Comparison of ENCODE assay signal across 9 cellular contexts in genomic region chr3:52831500-52832301, GRCh38. TPM values are rescaled to one million over a fixed set of nuclear protein-coding genes. Genes with fewer than 3 reads are reported as not detected.
DNase-seq lines count a peak whose midpoint lies in the region; TF ChIP-seq lines count a peak whose summit lies in the region.
"Had no signal": no experiment of that assay in that cellular context is flagged by ENCODE, and none has a peak within 500 bp of the region (broad histone marks: within the 10 kb centered on the region; RNA-seq: fewer than 3 reads in every experiment).

No MANE protein-coding gene starts in this region.

- peaks cover 0 to 91% (median 65%) of the 10 kb centered on the region in 4 donors for H3K4me1 ChIP-seq in tibial artery

- H3K9me3 ChIP-seq in tibial artery, result no peaks in the 10 kb centered on the region

- CTCF ChIA-PET in activated CD4-positive, alpha-beta T cell treated with anti-CD3 and anti-CD28 coated beads, Interleukin-2, amount 10 ng/mL, durations not matched to agents 7 days and 5 days (lab: Charles Lee), result interaction anchor here (0.5 kb wide), 1 partner anchor 61 kb away, joined by 4 read pairs; no protein-coding TSS in a partner anchor

- peaks cover 28% of the 10 kb centered on the region for H3K4me1 Mint-ChIP-seq in glutamatergic neuron (ENCODE audit: low read depth, unreplicated experiment)
- peaks cover 11% of the 10 kb centered on the region for H3K4me1 Mint-ChIP-seq in activated CD4-positive, alpha-beta T cell treated with anti-CD3 and anti-CD28 coated beads, Interleukin-2, amount 10 ng/mL, durations not matched to agents 7 days and 5 days

- intact Hi-C loops in tibial artery (cut with DNase I; ENCODE audit: low total_unique reads), result loop anchor here (2.0 kb wide), 1 partner anchor 61 kb away; no protein-coding TSS in a partner anchor

- no peaks in the 10 kb centered on the region for H3K27me3 ChIP-seq in tibial artery

- TF ChIP-seq CTCF in glutamatergic neuron (IDR thresholded peaks at IDR 0.05; ENCODE audit: partially characterized antibody, unreplicated experiment), result no peak
- no peak for TF ChIP-seq CTCF in tibial artery (IDR thresholded peaks at IDR 0.05)

- peak; percentile 14 for DNase-seq in DMS79 treated with DMSO at 0.1 percent for 48 hours (lab: John Stamatoyannopoulos, UW)
- no peak for DNase-seq in DMS79 (lab: John Stamatoyannopoulos, UW)
- peak; percentile 89 for DNase-seq in T1000 (lab: John Stamatoyannopoulos, UW)
- peak; percentile 65 for DNase-seq in glutamatergic neuron
- DNase-seq in tibial artery, result peak; percentile 85 to 96
- DNase-seq in stimulated activated CD4-positive, alpha-beta T cell treated with anti-CD3 and anti-CD28 coated beads, Interleukin-15, amount 100 ng/mL, for 24 hours, result no peak
- DNase-seq in activated CD4-positive, alpha-beta T cell treated with anti-CD3 and anti-CD28 coated beads, Interleukin-2, amount 10 ng/mL, durations not matched to agents 7 days and 5 days, result no peak
- no peak for DNase-seq in NCI-H146 treated with DMSO at 0.1 percent for 48 hours (lab: John Stamatoyannopoulos, UW; ENCODE audit: unreplicated experiment)

- no peak overlapping the region for H3K4me3 Mint-ChIP-seq in glutamatergic neuron (ENCODE audit: unreplicated experiment)
- H3K4me3 Mint-ChIP-seq in activated CD4-positive, alpha-beta T cell treated with anti-CD3 and anti-CD28 coated beads, Interleukin-2, amount 10 ng/mL, durations not matched to agents 7 days and 5 days, result no peak overlapping the region

- peaks cover 8 to 34% (median 12%) of the 10 kb centered on the region in 3 donors for H3K36me3 ChIP-seq in tibial artery

- peak overlapping the region; percentile 58 for H3K4me3 ChIP-seq in tibial artery

- no peak overlapping the region for H3K27ac Mint-ChIP-seq in glutamatergic neuron (ENCODE audit: unreplicated experiment)
- H3K27ac Mint-ChIP-seq in activated CD4-positive, alpha-beta T cell treated with anti-CD3 and anti-CD28 coated beads, Interleukin-2, amount 10 ng/mL, durations not matched to agents 7 days and 5 days, result no peak overlapping the region

- POLR2A ChIA-PET in activated CD4-positive, alpha-beta T cell treated with anti-CD3 and anti-CD28 coated beads, Interleukin-2, amount 10 ng/mL, durations not matched to agents 7 days and 5 days (lab: Charles Lee), result no interaction called here

- peak overlapping the region; percentile 90 to 92 for H3K27ac ChIP-seq in tibial artery
- H3K27ac ChIP-seq: 22Rv1 had no signal

- H3K36me3 Mint-ChIP-seq in glutamatergic neuron (ENCODE audit: unreplicated experiment), result no peaks in the 10 kb centered on the region
- peaks cover 5% of the 10 kb centered on the region for H3K36me3 Mint-ChIP-seq in activated CD4-positive, alpha-beta T cell treated with anti-CD3 and anti-CD28 coated beads, Interleukin-2, amount 10 ng/mL, durations not matched to agents 7 days and 5 days (ENCODE audit: low read depth)

- peaks cover 10% of the 10 kb centered on the region for H3K9me3 Mint-ChIP-seq in glutamatergic neuron (ENCODE audit: unreplicated experiment)
- no peaks in the 10 kb centered on the region for H3K9me3 Mint-ChIP-seq in activated CD4-positive, alpha-beta T cell treated with anti-CD3 and anti-CD28 coated beads, Interleukin-2, amount 10 ng/mL, durations not matched to agents 7 days and 5 days

- peaks cover 10% of the 10 kb centered on the region for H3K27me3 Mint-ChIP-seq in glutamatergic neuron (ENCODE audit: unreplicated experiment)
- no peaks in the 10 kb centered on the region for H3K27me3 Mint-ChIP-seq in activated CD4-positive, alpha-beta T cell treated with anti-CD3 and anti-CD28 coated beads, Interleukin-2, amount 10 ng/mL, durations not matched to agents 7 days and 5 days

RNA-seq across cellular contexts. Expression of gene ITIH4, which starts 1.2 kb away (rescaled TPM):
- 8.0 TPM for total RNA-seq in glutamatergic neuron (ENCODE audit: unreplicated experiment)
- total RNA-seq in activated CD4-positive, alpha-beta T cell treated with anti-CD3 and anti-CD28 coated beads, Interleukin-2, amount 10 ng/mL, durations not matched to agents 7 days and 5 days, result 10 to 100 TPM; 25.5 to 28.6 TPM

RNA-seq across cellular contexts. Expression of gene MUSTN1, which starts 3.1 kb away (rescaled TPM):
- total RNA-seq in glutamatergic neuron (ENCODE audit: unreplicated experiment), result 3.5 TPM
- total RNA-seq in activated CD4-positive, alpha-beta T cell treated with anti-CD3 and anti-CD28 coated beads, Interleukin-2, amount 10 ng/mL, durations not matched to agents 7 days and 5 days, result 1 to 10 TPM in 1 of 2 experiments, not detected in 1; 2.8 TPM

RNA-seq across cellular contexts. Expression of gene ITIH3, which starts 37.1 kb away (rescaled TPM):
- not detected for total RNA-seq in glutamatergic neuron (ENCODE audit: unreplicated experiment)
- not detected for total RNA-seq in activated CD4-positive, alpha-beta T cell treated with anti-CD3 and anti-CD28 coated beads, Interleukin-2, amount 10 ng/mL, durations not matched to agents 7 days and 5 days

RNA-seq across cellular contexts. Expression of gene ITIH1, which starts 54.3 kb away (rescaled TPM):
- not detected for total RNA-seq in glutamatergic neuron (ENCODE audit: unreplicated experiment)
- total RNA-seq in activated CD4-positive, alpha-beta T cell treated with anti-CD3 and anti-CD28 coated beads, Interleukin-2, amount 10 ng/mL, durations not matched to agents 7 days and 5 days, result not detected

Comparison
In these comparisons a context has a peak if more than half of its experiments do, and no peak if none do; other contexts are left out.
1. DNase-seq: peak in DMS79 treated with DMSO at 0.1 percent for 48 hours (single experiment), T1000 (single experiment), glutamatergic neuron (single experiment) and tibial artery (2 of 2); none in DMS79 (single experiment), stimulated activated CD4-positive, alpha-beta T cell treated with anti-CD3 and anti-CD28 coated beads, Interleukin-15, amount 100 ng/mL, for 24 hours (single experiment), activated CD4-positive, alpha-beta T cell treated with anti-CD3 and anti-CD28 coated beads, Interleukin-2, amount 10 ng/mL, durations not matched to agents 7 days and 5 days (single experiment) and NCI-H146 treated with DMSO at 0.1 percent for 48 hours (single experiment).